In genomic region chr2:102418421-102418961, GRCh38 we compare ENCODE assay signal across 8 cellular contexts. TPM values are rescaled to one million over a fixed set of nuclear protein-coding genes. Genes with fewer than 3 reads are reported as not detected.
DNase-seq lines count a peak whose midpoint lies in the region; ATAC-seq and TF ChIP-seq lines count a peak whose summit lies in the region.

No MANE protein-coding gene starts in this region.

- TF ChIP-seq CTCF in DND-41 (IDR thresholded peaks at IDR 0.05; ENCODE audit: borderline replicate concordance, extremely low read depth, low read length, poor library complexity, severe bottlenecking) (no peak), astrocyte of the spinal cord (IDR thresholded peaks at IDR 0.05; ENCODE audit: low read depth, low read length) (no peak)

- peak; percentile 89 for ATAC-seq in DND-41 (ENCODE audit: insufficient read depth, low read depth)
- ATAC-seq in GM21381 (IDR thresholded peaks at IDR 0.05; ENCODE audit: unreplicated experiment) = peak; percentile 87
- ATAC-seq in HG03565 (IDR thresholded peaks at IDR 0.05; ENCODE audit: unreplicated experiment) = peak; percentile 89

- DNase-seq in DND-41 (no peak), astrocyte of the spinal cord (ENCODE audit: low read depth, low spot score) (peak; percentile 16), hypothalamus (lab: John Stamatoyannopoulos, UW) (no peak), RKO (ENCODE audit: low spot score) (no peak), midbrain (lab: John Stamatoyannopoulos, UW) (no peak), SK-N-DZ (ENCODE audit: low spot score) (no peak)

- H3K36me3 ChIP-seq in DND-41 (ENCODE audit: insufficient read depth, low read length) = no peaks in the 10 kb centered on the region

- H3K4me3 ChIP-seq in DND-41 (ENCODE audit: low read depth in 1 of 2, low read length in 2 of 2) (no peak overlapping the region), astrocyte of the spinal cord (ENCODE audit: low read depth, low read length) (no peak overlapping the region)

- H3K9ac ChIP-seq in DND-41 (ENCODE audit: low read depth, low read length) = no peak overlapping the region

- H3K4me1 ChIP-seq in DND-41 (ENCODE audit: insufficient read depth, low read length) = peaks cover 4% of the 10 kb centered on the region; the same call in 1 of the 2 replicates

- H3K79me2 ChIP-seq in DND-41 (ENCODE audit: insufficient read depth, low read length) = no peaks in the 10 kb centered on the region

- H3K27ac ChIP-seq in DND-41 (ENCODE audit: low read length) = no peak overlapping the region

- in situ Hi-C loops in astrocyte of the spinal cord (cut with HindIII; ENCODE audit: low sequenced_read_pairs) = no loop called here

- H3K9me3 ChIP-seq in DND-41 (ENCODE audit: insufficient read depth, low read length, severe bottlenecking) = no peaks in the 10 kb centered on the region

- no peak overlapping the region for H2AFZ ChIP-seq in DND-41 (ENCODE audit: low read depth, low read length)

- H3K27me3 ChIP-seq in DND-41 (ENCODE audit: insufficient read depth, low read length, poor library complexity) = no peaks in the 10 kb centered on the region

- H3K4me2 ChIP-seq in DND-41 (ENCODE audit: insufficient read depth, low read length) = no peak overlapping the region

- H4K20me1 ChIP-seq in DND-41 (ENCODE audit: insufficient read depth, low read length) = no peaks in the 10 kb centered on the region

RNA-seq across cellular contexts. Expression of gene IL18RAP, which starts 4.5 kb away (rescaled TPM):
- polyA plus RNA-seq in SK-N-DZ (2014; cell fraction: cytosol; rRNA removed) = not detected in 2 replicates
- polyA plus RNA-seq in SK-N-DZ (2014; cell fraction: nucleus; rRNA removed) = not detected in 2 replicates

RNA-seq across cellular contexts. Expression of gene SLC9A4, which starts 54.5 kb away (rescaled TPM):
- polyA plus RNA-seq in SK-N-DZ (2014; cell fraction: cytosol; rRNA removed) = not detected in 2 replicates
- not detected in 2 replicates for polyA plus RNA-seq in SK-N-DZ (2014; cell fraction: nucleus; rRNA removed)
